24 cellular contexts compared by ENCODE assay signal in genomic region chr1:55951291-55951690, GRCh38.
"Had no signal": no experiment of that assay in that cellular context is flagged by ENCODE, and none has a peak within 500 bp of the region (broad histone marks: within the 10 kb centered on the region; RNA-seq: fewer than 3 reads in every experiment).

No MANE protein-coding gene starts in this region.

- H3K4me3 Mint-ChIP-seq: activated CD4-positive, alpha-beta T cell treated with anti-CD3 and anti-CD28 coated beads for 36 hours; activated naive CD4-positive, alpha-beta T cell treated with anti-CD3 and anti-CD28 coated beads for 36 hours; activated naive CD8-positive, alpha-beta T cell treated with anti-CD3 and anti-CD28 coated beads, Interleukin-2, amount 50 U/mL, for 24 hours; immature natural killer cell; naive thymus-derived CD8-positive, alpha-beta T cell; neural crest cell had no signal

- H3K27ac ChIP-seq: breast epithelium, heart left ventricle, spleen, testis, transverse colon had no signal

- H3K36me3 ChIP-seq: breast epithelium, heart left ventricle, spleen, transverse colon had no signal

- H3K4me1 ChIP-seq: breast epithelium, heart left ventricle, spleen, testis, transverse colon had no signal

- H3K27me3 ChIP-seq: breast epithelium, heart left ventricle, spleen, testis, transverse colon had no signal

- H3K36me3 Mint-ChIP-seq: immature natural killer cell; naive thymus-derived CD8-positive, alpha-beta T cell had no signal

- H3K9me3 Mint-ChIP-seq: activated naive CD4-positive, alpha-beta T cell treated with anti-CD3 and anti-CD28 coated beads for 36 hours; immature natural killer cell; naive thymus-derived CD8-positive, alpha-beta T cell; neural crest cell had no signal

- ATAC-seq: activated CD4-positive, alpha-beta T cell treated with anti-CD3 and anti-CD28 coated beads for 36 hours; activated naive CD8-positive, alpha-beta T cell treated with anti-CD3 and anti-CD28 coated beads, Interleukin-2, amount 50 U/mL, for 24 hours; esophagus mucosa; heart left ventricle; left colon; naive thymus-derived CD8-positive, alpha-beta T cell; right cardiac atrium had no signal

- H3K27ac Mint-ChIP-seq: activated CD4-positive, alpha-beta T cell treated with anti-CD3 and anti-CD28 coated beads for 36 hours; activated naive CD4-positive, alpha-beta T cell treated with anti-CD3 and anti-CD28 coated beads for 36 hours; activated naive CD8-positive, alpha-beta T cell treated with anti-CD3 and anti-CD28 coated beads, Interleukin-2, amount 50 U/mL, for 24 hours; immature natural killer cell; naive thymus-derived CD8-positive, alpha-beta T cell had no signal

- DNase-seq: activated CD4-positive, alpha-beta T cell treated with anti-CD3 and anti-CD28 coated beads for 36 hours; activated CD4-positive, alpha-beta T cell treated with anti-CD3 and anti-CD28 coated beads, Interleukin-2, amount 50 U/mL, for 4 hours; activated CD4-positive, CD25-positive, alpha-beta regulatory T cell; activated effector memory CD4-positive, alpha-beta T cell treated with Interleukin-2 at 50 U/mL for 16 hours; activated naive CD4-positive, alpha-beta T cell treated with anti-CD3 and anti-CD28 coated beads for 36 hours; activated naive CD8-positive, alpha-beta T cell treated with anti-CD3 and anti-CD28 coated beads, Interleukin-2, amount 50 U/mL, for 24 hours; amygdala; central memory CD4-positive, alpha-beta T cell; heart left ventricle; hypothalamus; immature natural killer cell; kidney; left colon; midbrain; naive thymus-derived CD8-positive, alpha-beta T cell; nucleus accumbens; spleen; stimulated activated naive CD4-positive, alpha-beta T cell; testis; transverse colon had no signal

- H3K4me3 ChIP-seq: breast epithelium, heart left ventricle, spleen, testis, transverse colon had no signal

- H3K9me3 ChIP-seq: breast epithelium, testis, transverse colon had no signal

- H3K4me1 Mint-ChIP-seq: activated CD4-positive, alpha-beta T cell treated with anti-CD3 and anti-CD28 coated beads for 36 hours; activated naive CD8-positive, alpha-beta T cell treated with anti-CD3 and anti-CD28 coated beads, Interleukin-2, amount 50 U/mL, for 24 hours; immature natural killer cell; naive thymus-derived CD8-positive, alpha-beta T cell; neural crest cell had no signal
